Comparison of ENCODE assay signal across 19 cellular contexts in the genomic region with DNA sequence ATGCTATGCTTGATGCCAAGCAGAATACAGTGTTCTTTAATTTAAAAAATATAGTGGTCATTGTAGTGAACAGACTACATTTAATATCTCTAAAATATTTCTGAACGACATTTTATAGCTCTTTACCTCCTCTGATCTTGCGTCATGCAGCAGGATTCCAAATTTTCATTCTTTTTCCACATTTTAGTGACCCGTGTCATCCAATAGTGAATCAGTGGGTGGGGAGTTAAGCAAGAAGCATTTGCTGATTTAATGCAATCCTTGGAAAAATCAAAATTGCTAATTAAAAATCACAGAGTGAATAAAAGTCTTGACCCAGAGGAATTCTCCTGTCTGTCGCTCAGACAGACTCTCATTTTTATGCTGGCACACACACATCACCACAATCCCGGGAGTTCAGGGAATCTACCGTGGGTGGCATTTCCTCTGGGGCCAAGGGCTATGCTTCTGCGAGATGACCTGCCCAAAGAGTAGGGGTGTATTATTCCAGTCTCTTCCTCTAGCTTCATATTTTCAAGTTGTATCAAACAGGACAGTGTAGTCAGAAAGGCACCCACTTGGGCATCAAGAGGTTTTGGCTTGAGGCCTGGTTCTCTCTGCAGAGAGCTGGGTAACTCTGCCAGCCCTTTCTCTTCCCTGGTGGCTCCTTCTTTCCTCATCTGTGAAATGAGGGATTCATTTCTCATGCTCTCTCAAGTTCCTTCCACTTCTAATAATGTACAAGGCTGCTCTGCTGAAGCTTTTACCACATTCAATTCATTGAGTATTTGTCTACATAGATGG. TPM values are rescaled to one million over a fixed set of nuclear protein-coding genes. Genes with fewer than 3 reads are reported as not detected.
"Had no signal": no experiment of that assay in that cellular context is flagged by ENCODE, and none has a peak within 500 bp of the region (broad histone marks: within the 10 kb centered on the region; RNA-seq: fewer than 3 reads in every experiment).

No MANE protein-coding gene starts in this region.

- H3K79me2 ChIP-seq: hepatocyte had no signal

- H3K36me3 Mint-ChIP-seq: brain; stimulated activated effector memory CD8-positive, alpha-beta T cell treated with anti-CD3 and anti-CD28 coated beads, Interleukin-12 subunit alpha, Interleukin-12 subunit beta, amount 100 ng/mL, for 72 hours; WTC11 had no signal

- H3K27ac ChIP-seq: epithelial cell of prostate, hepatocyte, transverse colon had no signal

- H3K4me1 Mint-ChIP-seq: WTC11 had no signal

- H3K4me3 ChIP-seq: hepatocyte, transverse colon had no signal

- H2AFZ ChIP-seq: hepatocyte had no signal

- H3K4me3 Mint-ChIP-seq: activated CD8-positive, alpha-beta T cell treated with anti-CD3 and anti-CD28 coated beads, Interleukin-2, amount 10 ng/mL, durations not matched to agents 7 days and 5 days; brain; dendritic cell treated with granulocyte-macrophage colony-stimulating factor and Interleukin-4, amounts not matched to agents 40 ng/mL and 50 ng/mL, for 4 days; effector memory CD8-positive, alpha-beta T cell; stimulated activated effector memory CD8-positive, alpha-beta T cell treated with anti-CD3 and anti-CD28 coated beads, Interleukin-12 subunit alpha, Interleukin-12 subunit beta, amount 100 ng/mL, for 72 hours; WTC11 had no signal

- H3K4me2 ChIP-seq: hepatocyte had no signal

- H3K36me3 ChIP-seq: transverse colon had no signal

- H3K27ac Mint-ChIP-seq: activated CD8-positive, alpha-beta T cell treated with anti-CD3 and anti-CD28 coated beads, Interleukin-2, amount 10 ng/mL, durations not matched to agents 7 days and 5 days; brain; dendritic cell treated with granulocyte-macrophage colony-stimulating factor and Interleukin-4, amounts not matched to agents 40 ng/mL and 50 ng/mL, for 4 days; effector memory CD8-positive, alpha-beta T cell; stimulated activated effector memory CD8-positive, alpha-beta T cell treated with anti-CD3 and anti-CD28 coated beads, Interleukin-12 subunit alpha, Interleukin-12 subunit beta, amount 100 ng/mL, for 72 hours; WTC11 had no signal

- FAIRE-seq: kidney had no signal

- H3K9me3 Mint-ChIP-seq: dendritic cell treated with granulocyte-macrophage colony-stimulating factor and Interleukin-4, amounts not matched to agents 40 ng/mL and 50 ng/mL, for 4 days; effector memory CD8-positive, alpha-beta T cell; stimulated activated effector memory CD8-positive, alpha-beta T cell treated with anti-CD3 and anti-CD28 coated beads, Interleukin-12 subunit alpha, Interleukin-12 subunit beta, amount 100 ng/mL, for 72 hours; WTC11 had no signal

- H3K9me3 ChIP-seq: transverse colon had no signal

- DNase-seq: activated CD4-positive, alpha-beta T cell treated with anti-CD3 and anti-CD28 coated beads for 48 hours; activated CD8-positive, alpha-beta memory T cell treated with anti-CD3 and anti-CD28 coated beads, Interleukin-2, amount 50 U/mL, for 48 hours; activated CD8-positive, alpha-beta T cell treated with anti-CD3 and anti-CD28 coated beads, Interleukin-2, amount 10 ng/mL, durations not matched to agents 7 days and 5 days; activated naive CD4-positive, alpha-beta T cell treated with anti-CD3 and anti-CD28 coated beads, Interleukin-2, amount 50 U/mL, for 16 hours; amygdala; cerebellar nuclear complex; effector memory CD8-positive, alpha-beta T cell; kidney; midbrain; transverse colon had no signal

- ATAC-seq: activated CD8-positive, alpha-beta T cell treated with anti-CD3 and anti-CD28 coated beads, Interleukin-2, amount 10 ng/mL, durations not matched to agents 7 days and 5 days; effector memory CD8-positive, alpha-beta T cell; WTC11 had no signal

- H3K4me1 ChIP-seq: transverse colon had no signal

RNA-seq across cellular contexts. Expression of a gene that starts 24.8 kb away (rescaled TPM):
- total RNA-seq: activated CD8-positive, alpha-beta T cell treated with anti-CD3 and anti-CD28 coated beads, Interleukin-2, amount 10 ng/mL, durations not matched to agents 7 days and 5 days; hepatocyte; kidney; lower leg skin; subcutaneous adipose tissue; T-helper 1 cell treated with Interleukin-12 subunit alpha and Interleukin-12 subunit beta and Interleukin-4 antibody, amounts not matched to agents 30 ng/mL and 1 ng/mL, for 36 hours; transverse colon; WTC11 had no signal
- polyA plus RNA-seq: hepatocyte had no signal
